ENCODE assay signal across 1 cellular context in genomic region chr14:75660630-75661498, GRCh38.
TF ChIP-seq lines count a peak whose summit lies in the region.

Gene ERG28, minus strand, starts transcription at chr14:75660876. Its CDS starts 3,374 bp downstream, at chr14:75657502.
A gene with protein sequence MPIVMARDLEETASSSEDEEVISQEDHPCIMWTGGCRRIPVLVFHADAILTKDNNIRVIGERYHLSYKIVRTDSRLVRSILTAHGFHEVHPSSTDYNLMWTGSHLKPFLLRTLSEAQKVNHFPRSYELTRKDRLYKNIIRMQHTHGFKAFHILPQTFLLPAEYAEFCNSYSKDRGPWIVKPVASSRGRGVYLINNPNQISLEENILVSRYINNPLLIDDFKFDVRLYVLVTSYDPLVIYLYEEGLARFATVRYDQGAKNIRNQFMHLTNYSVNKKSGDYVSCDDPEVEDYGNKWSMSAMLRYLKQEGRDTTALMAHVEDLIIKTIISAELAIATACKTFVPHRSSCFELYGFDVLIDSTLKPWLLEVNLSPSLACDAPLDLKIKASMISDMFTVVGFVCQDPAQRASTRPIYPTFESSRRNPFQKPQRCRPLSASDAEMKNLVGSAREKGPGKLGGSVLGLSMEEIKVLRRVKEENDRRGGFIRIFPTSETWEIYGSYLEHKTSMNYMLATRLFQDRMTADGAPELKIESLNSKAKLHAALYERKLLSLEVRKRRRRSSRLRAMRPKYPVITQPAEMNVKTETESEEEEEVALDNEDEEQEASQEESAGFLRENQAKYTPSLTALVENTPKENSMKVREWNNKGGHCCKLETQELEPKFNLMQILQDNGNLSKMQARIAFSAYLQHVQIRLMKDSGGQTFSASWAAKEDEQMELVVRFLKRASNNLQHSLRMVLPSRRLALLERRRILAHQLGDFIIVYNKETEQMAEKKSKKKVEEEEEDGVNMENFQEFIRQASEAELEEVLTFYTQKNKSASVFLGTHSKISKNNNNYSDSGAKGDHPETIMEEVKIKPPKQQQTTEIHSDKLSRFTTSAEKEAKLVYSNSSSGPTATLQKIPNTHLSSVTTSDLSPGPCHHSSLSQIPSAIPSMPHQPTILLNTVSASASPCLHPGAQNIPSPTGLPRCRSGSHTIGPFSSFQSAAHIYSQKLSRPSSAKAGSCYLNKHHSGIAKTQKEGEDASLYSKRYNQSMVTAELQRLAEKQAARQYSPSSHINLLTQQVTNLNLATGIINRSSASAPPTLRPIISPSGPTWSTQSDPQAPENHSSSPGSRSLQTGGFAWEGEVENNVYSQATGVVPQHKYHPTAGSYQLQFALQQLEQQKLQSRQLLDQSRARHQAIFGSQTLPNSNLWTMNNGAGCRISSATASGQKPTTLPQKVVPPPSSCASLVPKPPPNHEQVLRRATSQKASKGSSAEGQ (N-terminal part only) (plus strand): TSS chr14:75661246. CDS start chr14:75663150, 1,904 bp downstream.

TF ChIP-seq in K562, 482 proteins besides CTCF, POLR2A, EP300 and RAD21 (continued from another document and continues in another):
- TF ChIP-seq RNF219 (CRISPR knock-in tag; IDR thresholded peaks at IDR 0.05) (no peak), ZNF217 (CRISPR knock-in tag; IDR thresholded peaks at IDR 0.05) (no peak), LARP7 (IDR thresholded peaks at IDR 0.05) (0 out of 2 replicates have a peak, but pooled peaks have one; percentile 18), JUND (IDR thresholded peaks at IDR 0.05; ENCODE audit: borderline replicate concordance, low read depth, low read length) (peak; percentile 35; the same call in 1 of the 2 replicates), JUND (tag; IDR thresholded peaks at IDR 0.05; ENCODE audit: borderline replicate concordance, low read depth, low read length) (no peak), ZNF311 (CRISPR knock-in tag; IDR thresholded peaks at IDR 0.05) (no peak), SMC3 (conservative IDR thresholded peaks at IDR 0.05; ENCODE audit: insufficient read depth, low read depth, low read length) (no peak), RBM15 (IDR thresholded peaks at IDR 0.05; ENCODE audit: insufficient read depth, low read length) (no peak), NR3C1 (CRISPR knock-in tag; IDR thresholded peaks at IDR 0.05) (no peak), MTA3 (IDR thresholded peaks at IDR 0.05; ENCODE audit: borderline replicate concordance) (peak; percentile 22; the same call in 1 of the 2 replicates), SRSF1 (IDR thresholded peaks at IDR 0.05; ENCODE audit: low read depth, low read length) (no peak), HNRNPLL (IDR thresholded peaks at IDR 0.05; ENCODE audit: low read depth, low read length, poor library complexity, severe bottlenecking) (peak; percentile 81), RBFOX2 (IDR thresholded peaks at IDR 0.05; ENCODE audit: low read depth, low read length) (peak; percentile 70), MEIS2 (IDR thresholded peaks at IDR 0.05; ENCODE audit: partially characterized antibody) (peak; percentile 48), TAF1 (IDR thresholded peaks at IDR 0.05; ENCODE audit: control insufficient read depth, extremely low read depth, insufficient read depth, low read length, severe bottlenecking) (no peak), POLR2G (IDR thresholded peaks at IDR 0.05; ENCODE audit: low read depth, low read length) (peak; percentile 68), ZNF3 (CRISPR knock-in tag; IDR thresholded peaks at IDR 0.05) (no peak), ZNF224 (CRISPR knock-in tag; IDR thresholded peaks at IDR 0.05) (no peak), JUN (IDR thresholded peaks at IDR 0.05; ENCODE audit: borderline replicate concordance, low read depth, low read length) (no peak), JUN (CRISPR knock-in tag; IDR thresholded peaks at IDR 0.05; ENCODE audit: borderline replicate concordance) (no peak), CEBPZ (IDR thresholded peaks at IDR 0.05; ENCODE audit: borderline replicate concordance, low read depth, low read length) (peak; percentile 61; the same call in 1 of the 2 replicates), ZNF696 (CRISPR knock-in tag; conservative IDR thresholded peaks at IDR 0.05) (no peak), ZC3H11A (IDR thresholded peaks at IDR 0.05; ENCODE audit: low read depth, low read length) (no peak), CBFA2T2 (conservative IDR thresholded peaks at IDR 0.05) (no peak), FOXJ3 (CRISPR knock-in tag; IDR thresholded peaks at IDR 0.05) (0 out of 2 replicates have a peak, but pooled peaks have one; percentile 53), ZEB2 (IDR thresholded peaks at IDR 0.05) (peak; percentile 32), CREM (IDR thresholded peaks at IDR 0.05; ENCODE audit: low read depth) (peak; percentile 97), TBP (optimal IDR thresholded peaks at IDR 0.05; ENCODE audit: low read depth, low read length) (peak; percentile 23)
- TF ChIP-seq, protein P1, sequence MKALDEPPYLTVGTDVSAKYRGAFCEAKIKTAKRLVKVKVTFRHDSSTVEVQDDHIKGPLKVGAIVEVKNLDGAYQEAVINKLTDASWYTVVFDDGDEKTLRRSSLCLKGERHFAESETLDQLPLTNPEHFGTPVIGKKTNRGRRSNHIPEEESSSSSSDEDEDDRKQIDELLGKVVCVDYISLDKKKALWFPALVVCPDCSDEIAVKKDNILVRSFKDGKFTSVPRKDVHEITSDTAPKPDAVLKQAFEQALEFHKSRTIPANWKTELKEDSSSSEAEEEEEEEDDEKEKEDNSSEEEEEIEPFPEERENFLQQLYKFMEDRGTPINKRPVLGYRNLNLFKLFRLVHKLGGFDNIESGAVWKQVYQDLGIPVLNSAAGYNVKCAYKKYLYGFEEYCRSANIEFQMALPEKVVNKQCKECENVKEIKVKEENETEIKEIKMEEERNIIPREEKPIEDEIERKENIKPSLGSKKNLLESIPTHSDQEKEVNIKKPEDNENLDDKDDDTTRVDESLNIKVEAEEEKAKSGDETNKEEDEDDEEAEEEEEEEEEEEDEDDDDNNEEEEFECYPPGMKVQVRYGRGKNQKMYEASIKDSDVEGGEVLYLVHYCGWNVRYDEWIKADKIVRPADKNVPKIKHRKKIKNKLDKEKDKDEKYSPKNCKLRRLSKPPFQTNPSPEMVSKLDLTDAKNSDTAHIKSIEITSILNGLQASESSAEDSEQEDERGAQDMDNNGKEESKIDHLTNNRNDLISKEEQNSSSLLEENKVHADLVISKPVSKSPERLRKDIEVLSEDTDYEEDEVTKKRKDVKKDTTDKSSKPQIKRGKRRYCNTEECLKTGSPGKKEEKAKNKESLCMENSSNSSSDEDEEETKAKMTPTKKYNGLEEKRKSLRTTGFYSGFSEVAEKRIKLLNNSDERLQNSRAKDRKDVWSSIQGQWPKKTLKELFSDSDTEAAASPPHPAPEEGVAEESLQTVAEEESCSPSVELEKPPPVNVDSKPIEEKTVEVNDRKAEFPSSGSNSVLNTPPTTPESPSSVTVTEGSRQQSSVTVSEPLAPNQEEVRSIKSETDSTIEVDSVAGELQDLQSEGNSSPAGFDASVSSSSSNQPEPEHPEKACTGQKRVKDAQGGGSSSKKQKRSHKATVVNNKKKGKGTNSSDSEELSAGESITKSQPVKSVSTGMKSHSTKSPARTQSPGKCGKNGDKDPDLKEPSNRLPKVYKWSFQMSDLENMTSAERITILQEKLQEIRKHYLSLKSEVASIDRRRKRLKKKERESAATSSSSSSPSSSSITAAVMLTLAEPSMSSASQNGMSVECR (CRISPR knock-in tag; IDR thresholded peaks at IDR 0.05) = peak; percentile 80
- TF ChIP-seq, protein P2, sequence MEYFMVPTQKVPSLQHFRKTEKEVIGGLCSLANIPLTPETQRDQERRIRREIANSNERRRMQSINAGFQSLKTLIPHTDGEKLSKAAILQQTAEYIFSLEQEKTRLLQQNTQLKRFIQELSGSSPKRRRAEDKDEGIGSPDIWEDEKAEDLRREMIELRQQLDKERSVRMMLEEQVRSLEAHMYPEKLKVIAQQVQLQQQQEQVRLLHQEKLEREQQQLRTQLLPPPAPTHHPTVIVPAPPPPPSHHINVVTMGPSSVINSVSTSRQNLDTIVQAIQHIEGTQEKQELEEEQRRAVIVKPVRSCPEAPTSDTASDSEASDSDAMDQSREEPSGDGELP (CRISPR knock-in tag; IDR thresholded peaks at IDR 0.05; ENCODE audit: borderline replicate concordance) = peak; percentile 97
- TF ChIP-seq, protein P3, sequence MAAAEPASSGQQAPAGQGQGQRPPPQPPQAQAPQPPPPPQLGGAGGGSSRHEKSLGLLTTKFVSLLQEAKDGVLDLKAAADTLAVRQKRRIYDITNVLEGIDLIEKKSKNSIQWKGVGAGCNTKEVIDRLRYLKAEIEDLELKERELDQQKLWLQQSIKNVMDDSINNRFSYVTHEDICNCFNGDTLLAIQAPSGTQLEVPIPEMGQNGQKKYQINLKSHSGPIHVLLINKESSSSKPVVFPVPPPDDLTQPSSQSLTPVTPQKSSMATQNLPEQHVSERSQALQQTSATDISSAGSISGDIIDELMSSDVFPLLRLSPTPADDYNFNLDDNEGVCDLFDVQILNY (CRISPR knock-in tag; IDR thresholded peaks at IDR 0.05) = no peak
- TF ChIP-seq, protein P4, sequence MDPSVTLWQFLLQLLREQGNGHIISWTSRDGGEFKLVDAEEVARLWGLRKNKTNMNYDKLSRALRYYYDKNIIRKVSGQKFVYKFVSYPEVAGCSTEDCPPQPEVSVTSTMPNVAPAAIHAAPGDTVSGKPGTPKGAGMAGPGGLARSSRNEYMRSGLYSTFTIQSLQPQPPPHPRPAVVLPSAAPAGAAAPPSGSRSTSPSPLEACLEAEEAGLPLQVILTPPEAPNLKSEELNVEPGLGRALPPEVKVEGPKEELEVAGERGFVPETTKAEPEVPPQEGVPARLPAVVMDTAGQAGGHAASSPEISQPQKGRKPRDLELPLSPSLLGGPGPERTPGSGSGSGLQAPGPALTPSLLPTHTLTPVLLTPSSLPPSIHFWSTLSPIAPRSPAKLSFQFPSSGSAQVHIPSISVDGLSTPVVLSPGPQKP (CRISPR knock-in tag; IDR thresholded peaks at IDR 0.05) = no peak
- TF ChIP-seq, protein P5, sequence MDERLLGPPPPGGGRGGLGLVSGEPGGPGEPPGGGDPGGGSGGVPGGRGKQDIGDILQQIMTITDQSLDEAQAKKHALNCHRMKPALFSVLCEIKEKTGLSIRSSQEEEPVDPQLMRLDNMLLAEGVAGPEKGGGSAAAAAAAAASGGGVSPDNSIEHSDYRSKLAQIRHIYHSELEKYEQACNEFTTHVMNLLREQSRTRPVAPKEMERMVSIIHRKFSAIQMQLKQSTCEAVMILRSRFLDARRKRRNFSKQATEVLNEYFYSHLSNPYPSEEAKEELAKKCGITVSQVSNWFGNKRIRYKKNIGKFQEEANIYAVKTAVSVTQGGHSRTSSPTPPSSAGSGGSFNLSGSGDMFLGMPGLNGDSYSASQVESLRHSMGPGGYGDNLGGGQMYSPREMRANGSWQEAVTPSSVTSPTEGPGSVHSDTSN (CRISPR knock-in tag; IDR thresholded peaks at IDR 0.05; ENCODE audit: low read depth) = peak; percentile 58
- TF ChIP-seq, protein P5 (tag; conservative IDR thresholded peaks at IDR 0.05; ENCODE audit: low read depth) = peak; percentile 91
